Comparison of ENCODE assay signal across 20 cellular contexts in the genomic region with DNA sequence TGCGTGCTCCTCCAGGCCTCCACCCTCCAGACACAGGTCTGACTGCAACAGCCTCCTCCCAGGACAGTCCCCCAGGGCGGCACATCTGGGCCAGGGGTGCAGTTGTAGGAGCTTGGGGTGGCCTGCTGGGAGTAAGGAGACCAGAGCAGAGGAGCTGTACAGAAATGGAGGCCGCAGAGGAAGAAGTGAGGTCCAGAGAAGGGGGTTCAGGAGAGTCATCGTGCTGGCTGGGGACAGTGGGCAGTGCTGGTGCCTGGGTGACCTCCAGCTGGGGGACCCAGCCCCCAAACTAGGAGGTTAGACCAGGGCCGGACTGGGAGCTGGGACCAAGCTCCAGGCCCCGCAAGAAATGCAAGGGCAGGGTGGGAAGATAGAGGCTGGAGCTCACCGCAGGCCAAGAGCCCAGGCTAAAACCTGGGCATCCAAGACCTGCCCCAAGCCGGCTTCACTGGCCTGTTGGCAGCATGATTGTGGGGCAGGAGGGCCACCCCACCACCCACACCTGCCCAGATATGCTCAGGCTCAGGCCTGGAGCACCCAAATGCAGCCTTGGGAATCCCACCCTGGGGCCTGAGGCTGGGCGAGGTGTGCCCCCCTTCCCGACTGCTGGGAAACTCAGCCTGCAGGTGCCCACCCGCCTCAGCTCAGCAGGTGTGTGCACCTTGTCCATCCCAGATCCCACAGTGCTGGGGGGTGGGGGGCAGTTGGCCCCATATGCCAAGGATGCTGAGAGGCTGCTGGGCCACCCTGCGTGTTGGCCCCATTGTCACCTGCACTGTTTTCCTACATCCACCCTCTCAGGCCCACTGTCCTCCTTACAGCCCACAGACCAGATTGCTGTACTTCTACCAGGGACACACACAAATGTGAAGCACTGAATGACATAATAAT.
DNase-seq lines count a peak whose midpoint lies in the region; ATAC-seq, FAIRE-seq and TF ChIP-seq lines count a peak whose summit lies in the region.
"Had no signal": no experiment of that assay in that cellular context is flagged by ENCODE, and none has a peak within 500 bp of the region (broad histone marks: within the 10 kb centered on the region; RNA-seq: fewer than 3 reads in every experiment).

No MANE protein-coding gene starts in this region.

- no peak overlapping the region for H2BK120ac ChIP-seq in neuronal stem cell (ENCODE audit: low read depth, low read length)

- intact Hi-C loops in right lobe of liver (cut with DNase I) (no loop called here), HepG2 (cut with micrococcal nuclease; ENCODE audit: unreplicated experiment) (no loop called here), aorta (cut with DNase I) (no loop called here)

- H3K9ac ChIP-seq in HepG2 (ENCODE audit: insufficient read depth, low read depth, low read length) (no peak overlapping the region), neuronal stem cell (ENCODE audit: low read depth, low read length, poor library complexity) (peak overlapping the region; percentile 44)

- H3K14ac ChIP-seq in neuronal stem cell (ENCODE audit: low read length) = no peak overlapping the region

- no peak for FAIRE-seq in HepG2 (lab: Jason Lieb, UNC)
- FAIRE-seq: frontal cortex had no signal

- H3K27me3 Mint-ChIP-seq in activated T-helper 17 cell treated with anti-CD3 and anti-CD28 coated beads, Interleukin-2, amount 50 U/mL, for 72 hours = no peaks in the 10 kb centered on the region
- H3K27me3 Mint-ChIP-seq: CD4-positive, alpha-beta T cell; naive thymus-derived CD4-positive, alpha-beta T cell; stimulated activated memory B cell treated with anti-CD40 and anti-IgM and Interleukin-4, amounts not matched to agents 10 μg/mL and 1 μg/mL and 100 μg/mL, for 72 hours had no signal

- no peaks in the 10 kb centered on the region for H4K20me1 ChIP-seq in HepG2 (ENCODE audit: insufficient read depth, low read length)

- no peak for TF ChIP-seq RAD21 in HepG2 (CRISPR knock-in tag; IDR thresholded peaks at IDR 0.05)

- DNase-seq in right lobe of liver (peak in 2 of 3 donors; percentile 39 to 42), HepG2 (ENCODE audit: low spot score) (no peak), epidermal melanocyte (ENCODE audit: insufficient read length, low spot score) (peak; percentile 13), neuronal stem cell (ENCODE audit: low spot score) (no peak), aorta (peak; percentile 27 to 56), SW 1271 (lab: John Stamatoyannopoulos, UW) (no peak)
- no peak for DNase-seq in activated CD4-positive, CD25-positive, alpha-beta regulatory T cell treated with anti-CD3 and anti-CD28 coated beads, Interleukin-2, amount 50 U/mL, for 72 hours
- DNase-seq: CD4-positive, alpha-beta T cell; colonic mucosa; HFFc6; naive thymus-derived CD4-positive, alpha-beta T cell; NCI-H1105; NCI-H526 treated with DMSO at 0.1 percent for 48 hours; SJCRH30; T-helper 9 cell; upper lobe of left lung had no signal

- H3K4ac ChIP-seq in neuronal stem cell (ENCODE audit: low read length) = no peak overlapping the region

- H3K4me3 ChIP-seq in right lobe of liver (no peak overlapping the region), HepG2 (replicated peaks in 1 of 3; ENCODE audit: insufficient read depth in 1 of 3, low read depth in 2 of 3, low read length in 3 of 3) (no peak overlapping the region), neuronal stem cell (ENCODE audit: low read length in 2 of 2) (no peak overlapping the region), aorta (ENCODE audit: low read length in 2 of 2) (no peak overlapping the region)
- H3K4me3 ChIP-seq: colonic mucosa, SJCRH30, upper lobe of left lung had no signal

- in situ Hi-C loops in HepG2 (cut with HindIII; ENCODE audit: extremely low pct_ligation_motif_present, low pct_unique_long_range_greater_than_20kb) = no loop called here

- no peak for TF ChIP-seq EP300 in HepG2 (IDR thresholded peaks at IDR 0.05; ENCODE audit: low read depth in 2 of 2, low read length in 2 of 2)
- TF ChIP-seq EP300 in HepG2 (CRISPR knock-in tag; IDR thresholded peaks at IDR 0.05; ENCODE audit: borderline replicate concordance) = no peak

- no peaks in the 10 kb centered on the region for H3K36me3 Mint-ChIP-seq in activated T-helper 17 cell treated with anti-CD3 and anti-CD28 coated beads, Interleukin-2, amount 50 U/mL, for 72 hours (ENCODE audit: low read depth)
- H3K36me3 Mint-ChIP-seq: naive thymus-derived CD4-positive, alpha-beta T cell; stimulated activated memory B cell treated with anti-CD40 and anti-IgM and Interleukin-4, amounts not matched to agents 10 μg/mL and 1 μg/mL and 100 μg/mL, for 72 hours had no signal

- H3K36me3 ChIP-seq in right lobe of liver = no peaks in the 10 kb centered on the region
- no peaks in the 10 kb centered on the region for H3K36me3 ChIP-seq in HepG2 (replicated peaks in 1 of 2; ENCODE audit: control insufficient read depth in 1 of 2, insufficient read depth in 2 of 2, low read length in 2 of 2)
- H3K36me3 ChIP-seq in neuronal stem cell (replicated peaks in 1 of 2; ENCODE audit: control insufficient read depth in 2 of 2, insufficient read depth in 2 of 2, low read length in 2 of 2) = no peaks in the 10 kb centered on the region
- no peaks in the 10 kb centered on the region for H3K36me3 ChIP-seq in aorta (ENCODE audit: control insufficient read depth in 1 of 2, insufficient read depth in 2 of 2, low read length in 1 of 2)
- H3K36me3 ChIP-seq: colonic mucosa, SJCRH30, upper lobe of left lung had no signal

- H3K4me2 ChIP-seq in HepG2 (ENCODE audit: low read depth, low read length) (no peak overlapping the region), neuronal stem cell (ENCODE audit: insufficient read depth, low read length, poor library complexity, severe bottlenecking) (no peak overlapping the region)

- H3K18ac ChIP-seq in neuronal stem cell (ENCODE audit: low read length) = peak overlapping the region; percentile 85

- CTCF ChIA-PET in HepG2 (lab: Yijun Ruan, JAX; ENCODE audit: low intra/inter-chr PET ratio, low total read pairs) = no interaction called here

- ATAC-seq in right lobe of liver (no peak), HepG2 (no peak), aorta (ENCODE audit: low FRiP score) (no peak)
- ATAC-seq in activated T-helper 17 cell treated with anti-CD3 and anti-CD28 coated beads, Interleukin-2, amount 50 U/mL, for 72 hours (replicated peaks) = no peak
- ATAC-seq: naive thymus-derived CD4-positive, alpha-beta T cell; stimulated activated memory B cell treated with anti-CD40 and anti-IgM and Interleukin-4, amounts not matched to agents 10 μg/mL and 1 μg/mL and 100 μg/mL, for 72 hours had no signal

- 83% methylated on average over 1 of the region's 12 CpGs for WGBS in right lobe of liver (ENCODE audit: insufficient coverage, low coverage, low lambda C conversion rate, missing lambda C conversion rate)
- 36% methylated on average over 9 of the region's 12 CpGs for WGBS in HepG2 (ENCODE audit: low lambda C conversion rate)
- no CpG with 5 or more reads among the region's 12 CpGs for WGBS in neuronal stem cell (ENCODE audit: extremely low coverage in 2 of 2, insufficient read length in 2 of 2, insufficient replicate concordance in 1 of 2), 2 donors
- WGBS in aorta, 2 donors = 85 to 92% methylated on average over 11 to 12 of the region's 12 CpGs

- no peaks in the 10 kb centered on the region for H3K9me3 Mint-ChIP-seq in activated T-helper 17 cell treated with anti-CD3 and anti-CD28 coated beads, Interleukin-2, amount 50 U/mL, for 72 hours
- H3K9me3 Mint-ChIP-seq: CD4-positive, alpha-beta T cell; HFFc6; naive thymus-derived CD4-positive, alpha-beta T cell; stimulated activated memory B cell treated with anti-CD40 and anti-IgM and Interleukin-4, amounts not matched to agents 10 μg/mL and 1 μg/mL and 100 μg/mL, for 72 hours had no signal

- H4K91ac ChIP-seq in neuronal stem cell (ENCODE audit: low read depth, low read length, poor library complexity) = peak overlapping the region; percentile 12

- POLR2A ChIA-PET in HepG2 (lab: Yijun Ruan, JAX) = no interaction called here

- H4K8ac ChIP-seq in neuronal stem cell (ENCODE audit: low read depth, low read length) = no peak overlapping the region

- H3K4me1 ChIP-seq in right lobe of liver = no peaks in the 10 kb centered on the region
- peaks cover 3% of the 10 kb centered on the region for H3K4me1 ChIP-seq in HepG2 (ENCODE audit: insufficient read depth, low read length)
- peaks cover 0 to 3% of the 10 kb centered on the region in 2 donors for H3K4me1 ChIP-seq in neuronal stem cell (ENCODE audit: control insufficient read depth in 2 of 2, insufficient read depth in 1 of 2, low read depth in 1 of 2, low read length in 2 of 2)
- H3K4me1 ChIP-seq in aorta (ENCODE audit: control insufficient read depth in 1 of 2, insufficient read depth in 2 of 2, low read length in 2 of 2) = no peaks in the 10 kb centered on the region
- H3K4me1 ChIP-seq: colonic mucosa, SJCRH30, upper lobe of left lung had no signal

- peak overlapping the region; percentile 21 for H2BK15ac ChIP-seq in neuronal stem cell (ENCODE audit: low read length)

- no TSS peak for BruUV-seq in HepG2 (replicated peaks; lab: Mats Ljungman, UMichigan)

- H3K4me3 Mint-ChIP-seq in activated T-helper 17 cell treated with anti-CD3 and anti-CD28 coated beads, Interleukin-2, amount 50 U/mL, for 72 hours = no peak overlapping the region
- H3K4me3 Mint-ChIP-seq: CD4-positive, alpha-beta T cell; HFFc6; naive thymus-derived CD4-positive, alpha-beta T cell; stimulated activated memory B cell treated with anti-CD40 and anti-IgM and Interleukin-4, amounts not matched to agents 10 μg/mL and 1 μg/mL and 100 μg/mL, for 72 hours had no signal

- H2BK5ac ChIP-seq in neuronal stem cell (ENCODE audit: low read length) = peak overlapping the region; percentile 75

- H3K79me1 ChIP-seq in neuronal stem cell (ENCODE audit: low read depth, low read length) = peaks cover 3% of the 10 kb centered on the region

- H3K27ac ChIP-seq in right lobe of liver (no peak overlapping the region), HepG2 (ENCODE audit: extremely low read length, insufficient read depth, low read length) (no peak overlapping the region), neuronal stem cell (replicated peaks; ENCODE audit: low read length) (no peak overlapping the region), aorta (ENCODE audit: low read depth in 1 of 2, low read length in 2 of 2) (no peak overlapping the region)
- H3K27ac ChIP-seq: colonic mucosa, epithelial cell of prostate, SJCRH30, upper lobe of left lung had no signal

- TF ChIP-seq POLR2A in right lobe of liver (IDR thresholded peaks at IDR 0.05) (no peak), HepG2 (IDR thresholded peaks at IDR 0.05; ENCODE audit: insufficient read depth in 1 of 2, low read depth in 2 of 2, low read length in 2 of 2) (no peak)

- no peak overlapping the region for H2AFZ ChIP-seq in HepG2 (ENCODE audit: low read length)
- H2AFZ ChIP-seq in neuronal stem cell (ENCODE audit: low read length) = no peak overlapping the region

- H3K9me3 ChIP-seq in right lobe of liver = no peaks in the 10 kb centered on the region
- no peaks in the 10 kb centered on the region for H3K9me3 ChIP-seq in HepG2 (ENCODE audit: low read length)
- no peaks in the 10 kb centered on the region for H3K9me3 ChIP-seq in neuronal stem cell (replicated peaks in 1 of 2; ENCODE audit: control insufficient read depth in 2 of 2, insufficient read depth in 1 of 2, low read depth in 1 of 2, low read length in 2 of 2)
- H3K9me3 ChIP-seq in aorta (ENCODE audit: control insufficient read depth, low read length) = no peaks in the 10 kb centered on the region
- H3K9me3 ChIP-seq: colonic mucosa, SJCRH30, upper lobe of left lung had no signal

- TF ChIP-seq CTCF in right lobe of liver (IDR thresholded peaks at IDR 0.05) (no peak), HepG2 (CRISPR knock-in tag; IDR thresholded peaks at IDR 0.05) (no peak)

- H3K79me2 ChIP-seq in HepG2 (ENCODE audit: insufficient read depth, low read length) = no peaks in the 10 kb centered on the region

- H2AK5ac ChIP-seq in neuronal stem cell (ENCODE audit: low read depth, low read length) = peak overlapping the region; percentile 92

- peak overlapping the region; percentile 89 for H3K23ac ChIP-seq in neuronal stem cell (ENCODE audit: low read depth, low read length, poor library complexity)

- H2BK12ac ChIP-seq in neuronal stem cell (ENCODE audit: low read length) = peak overlapping the region; percentile 63

- H3K4me1 Mint-ChIP-seq in activated T-helper 17 cell treated with anti-CD3 and anti-CD28 coated beads, Interleukin-2, amount 50 U/mL, for 72 hours = no peaks in the 10 kb centered on the region
- H3K4me1 Mint-ChIP-seq: naive thymus-derived CD4-positive, alpha-beta T cell had no signal

- H3K27me3 ChIP-seq in right lobe of liver = no peaks in the 10 kb centered on the region
- H3K27me3 ChIP-seq in HepG2 (ENCODE audit: control insufficient read depth in 1 of 2, insufficient read depth in 2 of 2, low read length in 2 of 2) = peaks cover 5 to 30% of the 10 kb centered on the region in 2 experiments; a peak in 3 of 5 replicates
- H3K27me3 ChIP-seq in neuronal stem cell (ENCODE audit: control insufficient read depth in 3 of 3, insufficient read depth in 3 of 3, low read depth in 1 of 3, low read length in 3 of 3) = peaks cover 0 to 12% (median 0%) of the 10 kb centered on the region in 3 experiments
- H3K27me3 ChIP-seq in aorta (ENCODE audit: control insufficient read depth in 1 of 2, insufficient read depth in 2 of 2, low read length in 1 of 2) = no peaks in the 10 kb centered on the region
- H3K27me3 ChIP-seq: colonic mucosa, upper lobe of left lung had no signal

- no peak overlapping the region for H3K27ac Mint-ChIP-seq in activated T-helper 17 cell treated with anti-CD3 and anti-CD28 coated beads, Interleukin-2, amount 50 U/mL, for 72 hours
- H3K27ac Mint-ChIP-seq: CD4-positive, alpha-beta T cell; HFFc6; naive thymus-derived CD4-positive, alpha-beta T cell; stimulated activated memory B cell treated with anti-CD40 and anti-IgM and Interleukin-4, amounts not matched to agents 10 μg/mL and 1 μg/mL and 100 μg/mL, for 72 hours had no signal

Comparison
In these comparisons a context has a peak if more than half of its experiments do, and no peak if none do; other contexts are left out.
1. DNase-seq: peak in right lobe of liver (2 of 3), epidermal melanocyte (single experiment) and aorta (2 of 2); none in HepG2 (single experiment), neuronal stem cell (single experiment), SW 1271 (0 of 2) and activated CD4-positive, CD25-positive, alpha-beta regulatory T cell treated with anti-CD3 and anti-CD28 coated beads, Interleukin-2, amount 50 U/mL, for 72 hours (single experiment).